ENCODE assay signal across 7 cellular contexts in the genomic region with DNA sequence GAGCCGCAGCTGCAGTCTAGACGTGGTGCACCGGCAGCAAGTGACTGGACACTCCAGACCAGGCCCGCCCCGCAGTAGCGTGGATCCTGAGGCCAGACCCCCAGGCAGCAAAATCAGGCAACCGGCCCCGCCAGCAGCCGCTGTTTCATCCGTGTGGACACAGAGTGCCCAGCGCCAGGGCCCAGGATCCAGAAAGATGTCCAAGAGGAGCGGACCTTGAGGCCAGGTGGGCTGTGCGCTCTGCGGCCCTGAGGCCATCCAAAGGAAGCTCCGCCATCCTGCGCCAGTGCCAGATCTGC.
DNase-seq lines count a peak whose midpoint lies in the region; ATAC-seq and TF ChIP-seq lines count a peak whose summit lies in the region.
"Not testable (repeated sequence)": the region's sequence is repeated elsewhere in the genome, so short reads cannot be mapped to it uniquely, and the experiment has no call there.

No MANE protein-coding gene starts in this region.

- RAD21 ChIA-PET in HCT116 (lab: Charles Lee; ENCODE audit: low non-redundant PET in 1 of 2, low total read pairs in 2 of 2, uncharacterized antibody in 2 of 2, unreplicated experiment in 2 of 2) = not testable (repeated sequence)

- H3K4me3 Mint-ChIP-seq in activated CD4-positive, alpha-beta T cell treated with anti-CD3 and anti-CD28 coated beads, Interleukin-2, amount 10 ng/mL, durations not matched to agents 24 days and 14 days = peak overlapping the region; percentile 58
- H3K4me3 Mint-ChIP-seq in activated naive CD4-positive, alpha-beta T cell treated with anti-CD3 and anti-CD28 coated beads, Interleukin-2, amount 50 U/mL, for 24 hours = peak overlapping the region; percentile 70
- peak overlapping the region; percentile 33 to 34 for H3K4me3 Mint-ChIP-seq in effector memory CD8-positive, alpha-beta T cell

- POLR2A ChIA-PET in HCT116 (lab: Charles Lee) = not testable (repeated sequence)

- H3K9me3 ChIP-seq in HCT116 (ENCODE audit: control insufficient read depth in 1 of 2, insufficient read depth in 1 of 2, low read depth in 1 of 2, low read length in 2 of 2); right cardiac atrium (ENCODE audit: control insufficient read depth, low read length); psoas muscle; suprapubic skin: not testable (repeated sequence)

- H2AFZ ChIP-seq in HCT116 (ENCODE audit: low read depth, low read length, poor library complexity, severe bottlenecking) = not testable (repeated sequence)

- not testable (repeated sequence) for H3K27me3 Mint-ChIP-seq in activated CD4-positive, alpha-beta T cell treated with anti-CD3 and anti-CD28 coated beads, Interleukin-2, amount 10 ng/mL, durations not matched to agents 24 days and 14 days; activated naive CD4-positive, alpha-beta T cell treated with anti-CD3 and anti-CD28 coated beads, Interleukin-2, amount 50 U/mL, for 24 hours; effector memory CD8-positive, alpha-beta T cell

- 2% methylated on average over 9 of the region's 16 CpGs for WGBS in right cardiac atrium
- WGBS in psoas muscle, 3 donors = 0 to 4% (median 0%) methylated on average over 1 to 9 of the region's 16 CpGs
- WGBS in suprapubic skin = no CpG with 5 or more reads among the region's 16 CpGs

- H3K9me2 ChIP-seq in HCT116 (ENCODE audit: insufficient read depth) = not testable (repeated sequence)

- H3K9ac ChIP-seq in HCT116 (ENCODE audit: low read length) = not testable (repeated sequence)

- not testable (repeated sequence) for H3K4me3 ChIP-seq in HCT116 (replicated peaks in 1 of 2; ENCODE audit: low read depth in 1 of 2, low read length in 2 of 2); right cardiac atrium (ENCODE audit: low read length)
- H3K4me3 ChIP-seq in psoas muscle (peak overlapping the region; percentile 45), suprapubic skin (peak overlapping the region; percentile 37)

- H3K27me3 ChIP-seq in HCT116 (ENCODE audit: insufficient read depth, low read length); right cardiac atrium (ENCODE audit: control insufficient read depth, insufficient read depth); psoas muscle (ENCODE audit: insufficient read depth in 3 of 3, low read length in 2 of 3); suprapubic skin: not testable (repeated sequence)

- TSS peak; percentile 63 for BruUV-seq in HCT116 (replicated peaks; lab: Mats Ljungman, UMichigan)

- not testable (repeated sequence) for H3K4me1 Mint-ChIP-seq in activated CD4-positive, alpha-beta T cell treated with anti-CD3 and anti-CD28 coated beads, Interleukin-2, amount 10 ng/mL, durations not matched to agents 24 days and 14 days; activated naive CD4-positive, alpha-beta T cell treated with anti-CD3 and anti-CD28 coated beads, Interleukin-2, amount 50 U/mL, for 24 hours; effector memory CD8-positive, alpha-beta T cell (ENCODE audit: low read depth in 2 of 2)

- H3K4me1 ChIP-seq in HCT116 (ENCODE audit: control insufficient read depth in 1 of 2, insufficient read depth in 2 of 2, low read length in 2 of 2); right cardiac atrium (ENCODE audit: control insufficient read depth, insufficient read depth, low read length); psoas muscle; suprapubic skin: not testable (repeated sequence)

- not testable (repeated sequence) for TF ChIP-seq EP300 in suprapubic skin (IDR thresholded peaks at IDR 0.05)

- H3K4me2 ChIP-seq in HCT116 (ENCODE audit: low read length) = not testable (repeated sequence)

- H3K36me3 Mint-ChIP-seq in activated CD4-positive, alpha-beta T cell treated with anti-CD3 and anti-CD28 coated beads, Interleukin-2, amount 10 ng/mL, durations not matched to agents 24 days and 14 days (ENCODE audit: low read depth); activated naive CD4-positive, alpha-beta T cell treated with anti-CD3 and anti-CD28 coated beads, Interleukin-2, amount 50 U/mL, for 24 hours; effector memory CD8-positive, alpha-beta T cell (ENCODE audit: insufficient read depth): not testable (repeated sequence)

- H3K9me3 Mint-ChIP-seq in activated CD4-positive, alpha-beta T cell treated with anti-CD3 and anti-CD28 coated beads, Interleukin-2, amount 10 ng/mL, durations not matched to agents 24 days and 14 days; activated naive CD4-positive, alpha-beta T cell treated with anti-CD3 and anti-CD28 coated beads, Interleukin-2, amount 50 U/mL, for 24 hours; effector memory CD8-positive, alpha-beta T cell: not testable (repeated sequence)

- H3K27ac ChIP-seq in HCT116 (ENCODE audit: low read depth, low read length); right cardiac atrium (ENCODE audit: low read length); psoas muscle; suprapubic skin: not testable (repeated sequence)

- ATAC-seq in HCT116; effector memory CD8-positive, alpha-beta T cell (replicated peaks); right cardiac atrium; psoas muscle: not testable (repeated sequence)

- not testable (repeated sequence) for TF ChIP-seq POLR2A in HCT116 (IDR thresholded peaks at IDR 0.05; ENCODE audit: borderline replicate concordance, extremely low read depth, insufficient read depth, insufficient read length); suprapubic skin (IDR thresholded peaks at IDR 0.05)

- not testable (repeated sequence) for H3K27ac Mint-ChIP-seq in activated CD4-positive, alpha-beta T cell treated with anti-CD3 and anti-CD28 coated beads, Interleukin-2, amount 10 ng/mL, durations not matched to agents 24 days and 14 days; activated naive CD4-positive, alpha-beta T cell treated with anti-CD3 and anti-CD28 coated beads, Interleukin-2, amount 50 U/mL, for 24 hours; effector memory CD8-positive, alpha-beta T cell

- H3K36me3 ChIP-seq in HCT116 (ENCODE audit: control insufficient read depth in 1 of 2, insufficient read depth in 2 of 2, low read length in 2 of 2); psoas muscle (ENCODE audit: insufficient read depth in 1 of 2, low read depth in 1 of 2); suprapubic skin: not testable (repeated sequence)

- not testable (repeated sequence) for TF ChIP-seq CTCF in HCT116 (IDR thresholded peaks at IDR 0.05 in 2 of 3, conservative IDR thresholded peaks at IDR 0.05 in 1 of 3; ENCODE audit: borderline replicate concordance in 1 of 3, insufficient read depth in 1 of 3, low read depth in 2 of 3, low read length in 2 of 3); psoas muscle (IDR thresholded peaks at IDR 0.05); suprapubic skin (IDR thresholded peaks at IDR 0.05)

- CTCF ChIA-PET in HCT116 (lab: Charles Lee) = not testable (repeated sequence)

- H3K79me2 ChIP-seq in HCT116 (ENCODE audit: insufficient read depth, low read length) = not testable (repeated sequence)

- DNase-seq in HCT116 (ENCODE audit: low read depth, low spot score); activated CD4-positive, alpha-beta T cell treated with anti-CD3 and anti-CD28 coated beads, Interleukin-2, amount 10 ng/mL, durations not matched to agents 24 days and 14 days; effector memory CD8-positive, alpha-beta T cell; suprapubic skin (ENCODE audit: low spot score in 2 of 2): not testable (repeated sequence)
- DNase-seq in right cardiac atrium (peak in 2 of 3 donors; percentile 6 to 16), psoas muscle (peak in 1 of 2 donors; percentile 25)

- intact Hi-C loops in HCT116 (cut with micrococcal nuclease); activated CD4-positive, alpha-beta T cell treated with anti-CD3 and anti-CD28 coated beads, Interleukin-2, amount 10 ng/mL, durations not matched to agents 24 days and 14 days (cut with micrococcal nuclease); right cardiac atrium (cut with DNase I); psoas muscle (cut with DNase I): not testable (repeated sequence)

- not testable (repeated sequence) for H4K20me1 ChIP-seq in HCT116 (ENCODE audit: insufficient read depth)

- TF ChIP-seq RAD21 in HCT116 (IDR thresholded peaks at IDR 0.05; ENCODE audit: low read depth) = not testable (repeated sequence)
